In genomic region chr7:107394831-107395230, GRCh38 we compare ENCODE assay signal across 21 cellular contexts.
A peak's percentile ranks its signal among the peaks of the same experiment; 100 is the strongest.
DNase-seq lines count a peak whose midpoint lies in the region; ATAC-seq, FAIRE-seq and TF ChIP-seq lines count a peak whose summit lies in the region.
"Had no signal": no experiment of that assay in that cellular context is flagged by ENCODE, and none has a peak within 500 bp of the region (broad histone marks: within the 10 kb centered on the region; RNA-seq: fewer than 3 reads in every experiment).

No MANE protein-coding gene starts in this region.

- H3K9me3 Mint-ChIP-seq in osteocyte (ENCODE audit: unreplicated experiment): no peaks in the 10 kb centered on the region
- H3K9me3 Mint-ChIP-seq in activated CD4-positive, alpha-beta memory T cell treated with anti-CD3 and anti-CD28 coated beads, Interleukin-2, amount 10 ng/mL, durations not matched to agents 7 days and 5 days: no peaks in the 10 kb centered on the region
- H3K9me3 Mint-ChIP-seq: activated B cell treated with CpG ODN at 0.5 μM for 24 hours; effector memory CD8-positive, alpha-beta T cell had no signal

- H3K27ac Mint-ChIP-seq in osteocyte (ENCODE audit: unreplicated experiment): peak overlapping the region; percentile 75
- H3K27ac Mint-ChIP-seq in activated CD4-positive, alpha-beta memory T cell treated with anti-CD3 and anti-CD28 coated beads, Interleukin-2, amount 10 ng/mL, durations not matched to agents 7 days and 5 days: no peak overlapping the region
- H3K27ac Mint-ChIP-seq: activated B cell treated with CpG ODN at 0.5 μM for 24 hours; activated naive CD8-positive, alpha-beta T cell; activated T-cell treated with anti-CD3 and anti-CD28 coated beads, Interleukin-2, amount 50 U/mL, for 72 hours; effector memory CD8-positive, alpha-beta T cell had no signal

- no peaks in the 10 kb centered on the region for H3K27me3 Mint-ChIP-seq in osteocyte (ENCODE audit: unreplicated experiment)
- H3K27me3 Mint-ChIP-seq in activated CD4-positive, alpha-beta memory T cell treated with anti-CD3 and anti-CD28 coated beads, Interleukin-2, amount 10 ng/mL, durations not matched to agents 7 days and 5 days: no peaks in the 10 kb centered on the region
- H3K27me3 Mint-ChIP-seq: activated B cell treated with CpG ODN at 0.5 μM for 24 hours; activated naive CD8-positive, alpha-beta T cell; effector memory CD8-positive, alpha-beta T cell had no signal

- H3K4me1 Mint-ChIP-seq in osteocyte (ENCODE audit: unreplicated experiment): peaks cover 11% of the 10 kb centered on the region
- no peaks in the 10 kb centered on the region for H3K4me1 Mint-ChIP-seq in activated CD4-positive, alpha-beta memory T cell treated with anti-CD3 and anti-CD28 coated beads, Interleukin-2, amount 10 ng/mL, durations not matched to agents 7 days and 5 days
- H3K4me1 Mint-ChIP-seq: activated B cell treated with CpG ODN at 0.5 μM for 24 hours had no signal

- no peak overlapping the region for H3K4me3 Mint-ChIP-seq in osteocyte (ENCODE audit: unreplicated experiment)
- H3K4me3 Mint-ChIP-seq in activated CD4-positive, alpha-beta memory T cell treated with anti-CD3 and anti-CD28 coated beads, Interleukin-2, amount 10 ng/mL, durations not matched to agents 7 days and 5 days: no peak overlapping the region
- H3K4me3 Mint-ChIP-seq: activated B cell treated with CpG ODN at 0.5 μM for 24 hours; activated naive CD8-positive, alpha-beta T cell; activated T-cell treated with anti-CD3 and anti-CD28 coated beads, Interleukin-2, amount 50 U/mL, for 72 hours; effector memory CD8-positive, alpha-beta T cell had no signal

- peak; percentile 82 for FAIRE-seq in endometrium (lab: Jason Lieb, UNC)
- FAIRE-seq: GM12891 had no signal

- DNase-seq in AG20443 (ENCODE audit: low spot score) (peak; percentile 22), M059J (ENCODE audit: low read depth) (peak; percentile 52), osteocyte (ENCODE audit: extremely low spot score, unreplicated experiment) (no peak), NCI-H2081 (lab: John Stamatoyannopoulos, UW) (no peak), mucosa of gallbladder (ENCODE audit: low spot score) (no peak)
- no peak for DNase-seq in activated CD4-positive, alpha-beta memory T cell treated with anti-CD3 and anti-CD28 coated beads, Interleukin-2, amount 10 ng/mL, durations not matched to agents 7 days and 5 days
- DNase-seq: activated B cell treated with CpG ODN at 0.5 μM for 24 hours; activated T-cell treated with anti-CD3 and anti-CD28 coated beads, Interleukin-2, amount 50 U/mL, for 72 hours; caudate nucleus; effector memory CD8-positive, alpha-beta T cell; foreskin melanocyte; Karpas-422; NCI-H1105; NCI-H2171 treated with DMSO at 0.1 percent for 48 hours; SIG-M5; stimulated activated naive CD4-positive, alpha-beta T cell; transverse colon had no signal

- ATAC-seq in GM21786 (IDR thresholded peaks at IDR 0.05; ENCODE audit: unreplicated experiment): no peak
- ATAC-seq: activated T-cell treated with anti-CD3 and anti-CD28 coated beads, Interleukin-2, amount 50 U/mL, for 72 hours; effector memory CD8-positive, alpha-beta T cell had no signal

- no peak for TF ChIP-seq CTCF in osteocyte (IDR thresholded peaks at IDR 0.05)

- H3K36me3 Mint-ChIP-seq in osteocyte (ENCODE audit: unreplicated experiment): peaks cover 12% of the 10 kb centered on the region
- peaks cover 3% of the 10 kb centered on the region for H3K36me3 Mint-ChIP-seq in activated CD4-positive, alpha-beta memory T cell treated with anti-CD3 and anti-CD28 coated beads, Interleukin-2, amount 10 ng/mL, durations not matched to agents 7 days and 5 days (ENCODE audit: low read depth)

- POLR2A ChIA-PET in activated CD4-positive, alpha-beta memory T cell treated with anti-CD3 and anti-CD28 coated beads, Interleukin-2, amount 10 ng/mL, durations not matched to agents 7 days and 5 days (lab: Charles Lee): no interaction called here

- CTCF ChIA-PET in activated CD4-positive, alpha-beta memory T cell treated with anti-CD3 and anti-CD28 coated beads, Interleukin-2, amount 10 ng/mL, durations not matched to agents 7 days and 5 days (lab: Charles Lee): no interaction called here

Comparison
In these comparisons a context has a peak if more than half of its experiments do, and no peak if none do; other contexts are left out.
1. DNase-seq: peak in AG20443 (single experiment) and M059J (single experiment); none in osteocyte (single experiment), activated CD4-positive, alpha-beta memory T cell treated with anti-CD3 and anti-CD28 coated beads, Interleukin-2, amount 10 ng/mL, durations not matched to agents 7 days and 5 days (single experiment), NCI-H2081 (0 of 2) and mucosa of gallbladder (single experiment).